ENCODE assay signal across 9 cellular contexts in genomic region chrX:23317799-23318724, GRCh38. TPM values are rescaled to one million over a fixed set of nuclear protein-coding genes. Genes with fewer than 3 reads are reported as not detected.
DNase-seq lines count a peak whose midpoint lies in the region; ATAC-seq and TF ChIP-seq lines count a peak whose summit lies in the region.
"Had no signal": no experiment of that assay in that cellular context is flagged by ENCODE, and none has a peak within 500 bp of the region (broad histone marks: within the 10 kb centered on the region; RNA-seq: fewer than 3 reads in every experiment).

No MANE protein-coding gene starts in this region.

- no peak overlapping the region for H3K27ac ChIP-seq in KMS-11
- no peak overlapping the region for H3K27ac ChIP-seq in tibial nerve

- no peaks in the 10 kb centered on the region for H3K79me2 ChIP-seq in KMS-11 (ENCODE audit: insufficient read depth, low read depth)

- H3K4me1 Mint-ChIP-seq in activated T-cell treated with anti-CD3 and anti-CD28 coated beads, Interleukin-2, amount 50 U/mL, for 24 hours (ENCODE audit: low read depth): no peaks in the 10 kb centered on the region
- H3K4me1 Mint-ChIP-seq: CD8-positive, alpha-beta memory T cell had no signal

- no peaks in the 10 kb centered on the region for H3K4me1 ChIP-seq in KMS-11 (ENCODE audit: low read depth, poor library complexity, severe bottlenecking)
- H3K4me1 ChIP-seq in tibial nerve: no peaks in the 10 kb centered on the region

- WGBS in tibial nerve, 2 donors: 53% methylated on average over 11 of the region's 11 CpGs

- H3K36me3 Mint-ChIP-seq in activated T-cell treated with anti-CD3 and anti-CD28 coated beads, Interleukin-2, amount 50 U/mL, for 24 hours (ENCODE audit: low read depth): no peaks in the 10 kb centered on the region
- H3K36me3 Mint-ChIP-seq: CD8-positive, alpha-beta memory T cell had no signal

- no peak overlapping the region for H2AFZ ChIP-seq in KMS-11 (ENCODE audit: low read depth)

- TF ChIP-seq POLR2A in tibial nerve (IDR thresholded peaks at IDR 0.05): no peak

- H3K36me3 ChIP-seq in KMS-11 (ENCODE audit: insufficient read depth): no peaks in the 10 kb centered on the region
- no peaks in the 10 kb centered on the region for H3K36me3 ChIP-seq in tibial nerve

- no peaks in the 10 kb centered on the region for H3K9me3 Mint-ChIP-seq in activated T-cell treated with anti-CD3 and anti-CD28 coated beads, Interleukin-2, amount 50 U/mL, for 24 hours

- TF ChIP-seq EP300 in tibial nerve (IDR thresholded peaks at IDR 0.05): no peak

- no peak overlapping the region for H3K27ac Mint-ChIP-seq in activated T-cell treated with anti-CD3 and anti-CD28 coated beads, Interleukin-2, amount 50 U/mL, for 24 hours

- TF ChIP-seq CTCF in KMS-11 (conservative IDR thresholded peaks at IDR 0.05; ENCODE audit: low read depth, low read length) (peak; percentile 75), tibial nerve (IDR thresholded peaks at IDR 0.05) (peak; percentile 28 to 60 (median 30))

- DNase-seq in NCI-H526 (lab: John Stamatoyannopoulos, UW) (peak; percentile 9 to 48), NCI-H526 treated with DMSO at 0.1 percent for 48 hours (lab: John Stamatoyannopoulos, UW) (no peak), hepatic stellate cell (ENCODE audit: low spot score) (peak; percentile 21), tibial nerve (ENCODE audit: low spot score in 2 of 2) (no peak), NCI-H128 (lab: John Stamatoyannopoulos, UW; ENCODE audit: unreplicated experiment) (no peak)
- peak; percentile 54 for DNase-seq in activated T-cell treated with anti-CD3 and anti-CD28 coated beads, Interleukin-2, amount 50 U/mL, for 24 hours

- H3K4me3 ChIP-seq in KMS-11 (IDR thresholded peaks at IDR 0.05; ENCODE audit: insufficient read depth, low read depth, low read length): no peak overlapping the region
- H3K4me3 ChIP-seq in tibial nerve: no peak overlapping the region

- no peak overlapping the region for H3K9ac ChIP-seq in KMS-11

- H3K4me3 Mint-ChIP-seq in activated T-cell treated with anti-CD3 and anti-CD28 coated beads, Interleukin-2, amount 50 U/mL, for 24 hours: no peak overlapping the region
- H3K4me3 Mint-ChIP-seq: CD8-positive, alpha-beta memory T cell had no signal

- peak; percentile 90 for ATAC-seq in GM21723 (IDR thresholded peaks at IDR 0.05; ENCODE audit: unreplicated experiment)

- no peaks in the 10 kb centered on the region for H3K9me3 ChIP-seq in tibial nerve

- H3K4me2 ChIP-seq in KMS-11: no peak overlapping the region

- peaks cover 19% of the 10 kb centered on the region for H3K27me3 Mint-ChIP-seq in activated T-cell treated with anti-CD3 and anti-CD28 coated beads, Interleukin-2, amount 50 U/mL, for 24 hours

- H4K20me1 ChIP-seq in KMS-11 (ENCODE audit: insufficient read depth): no peaks in the 10 kb centered on the region

- no peaks in the 10 kb centered on the region for H3K27me3 ChIP-seq in KMS-11 (ENCODE audit: insufficient read depth, low read depth)
- H3K27me3 ChIP-seq in tibial nerve: no peaks in the 10 kb centered on the region

RNA-seq across cellular contexts. Expression of gene PTCHD1, which starts 16.6 kb away (rescaled TPM):
- under 1 TPM in 3 of 4 donors, not detected in 1; under 0.01 to 0.59 (median under 0.01) TPM for total RNA-seq in tibial nerve
- total RNA-seq: CD8-positive, alpha-beta memory T cell had no signal

Comparison
In these comparisons a context has a peak if more than half of its experiments do, and no peak if none do; other contexts are left out.
1. DNase-seq: peak in NCI-H526 (2 of 2), activated T-cell treated with anti-CD3 and anti-CD28 coated beads, Interleukin-2, amount 50 U/mL, for 24 hours (single experiment) and hepatic stellate cell (single experiment); none in NCI-H526 treated with DMSO at 0.1 percent for 48 hours (single experiment), tibial nerve (0 of 2) and NCI-H128 (single experiment).